36 cellular contexts compared by ENCODE assay signal in the genomic region with DNA sequence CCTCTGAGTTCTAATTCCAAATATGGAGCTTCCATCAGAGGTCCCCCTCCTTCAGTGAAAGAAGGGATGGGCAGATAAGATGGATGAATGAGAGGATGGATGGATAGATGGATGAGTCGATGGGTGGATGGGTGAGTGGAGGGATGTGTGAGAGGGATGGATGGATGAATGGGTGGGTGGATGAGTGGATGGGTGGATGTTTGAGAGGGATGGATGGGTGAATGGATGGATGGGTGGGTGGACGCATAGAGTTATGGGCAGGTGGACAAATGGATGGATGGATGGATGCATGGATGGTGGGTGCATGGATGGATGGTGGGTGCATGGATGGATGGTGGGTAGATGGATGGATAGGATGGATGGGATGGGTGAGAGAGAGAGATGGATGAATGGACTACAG.
"Had no signal": no experiment of that assay in that cellular context is flagged by ENCODE, and none has a peak within 500 bp of the region (broad histone marks: within the 10 kb centered on the region; RNA-seq: fewer than 3 reads in every experiment).

No MANE protein-coding gene starts in this region.

- H3K9me3 ChIP-seq: adrenal gland had no signal

- ATAC-seq: activated CD8-positive, alpha-beta T cell treated with anti-CD3 and anti-CD28 coated beads for 36 hours; activated naive CD4-positive, alpha-beta T cell treated with anti-CD3 and anti-CD28 coated beads, Interleukin-2, amount 50 U/mL, for 72 hours; activated T-cell treated with anti-CD3 and anti-CD28 coated beads, Interleukin-2, amount 50 U/mL, for 4 hours; activated T-cell treated with anti-CD3 and anti-CD28 coated beads, Interleukin-2, amount 50 U/mL, for 72 hours; activated T-helper 17 cell treated with anti-CD3 and anti-CD28 coated beads, Interleukin-2, amount 50 U/mL, for 72 hours had no signal

- H3K4me3 ChIP-seq: adrenal gland, cardiac muscle cell had no signal

- H3K27ac Mint-ChIP-seq: activated B cell treated with CpG ODN at 0.5 μM for 24 hours; activated CD4-positive, alpha-beta memory T cell treated with anti-CD3 and anti-CD28 coated beads for 36 hours; activated CD4-positive, alpha-beta T cell treated with anti-CD3 and anti-CD28 coated beads, Interleukin-2, amount 10 ng/mL, durations not matched to agents 24 days and 14 days; activated CD8-positive, alpha-beta T cell treated with anti-CD3 and anti-CD28 coated beads for 36 hours; activated naive CD4-positive, alpha-beta T cell treated with anti-CD3 and anti-CD28 coated beads for 36 hours; activated naive CD4-positive, alpha-beta T cell treated with anti-CD3 and anti-CD28 coated beads, Interleukin-2, amount 50 U/mL, for 72 hours; activated naive CD8-positive, alpha-beta T cell treated with anti-CD3 and anti-CD28 coated beads for 36 hours; activated T-cell treated with anti-CD3 and anti-CD28 coated beads, Interleukin-2, amount 50 U/mL, for 72 hours; activated T-helper 1 cell treated with anti-CD3 and anti-CD28 coated beads, Interleukin-12 subunit alpha, Interleukin-12 subunit beta, Interleukin-2, Interleukin-4 antibody, amounts not matched to agents 30 ng/mL and 10 ng/mL and 1 ng/mL, durations not matched to agents 14 hours and 24 hours and 36 hours; activated T-helper 17 cell treated with anti-CD3 and anti-CD28 coated beads, Interleukin-2, amount 50 U/mL, for 72 hours; T-helper 2 cell treated with Interferon-gamma antibody and Interleukin-4, amounts not matched to agents 5 μg/mL and 100 μg/mL, for 36 hours had no signal

- H3K4me1 ChIP-seq: adrenal gland had no signal

- H3K4me3 Mint-ChIP-seq: activated B cell treated with CpG ODN at 0.5 μM for 24 hours; activated CD4-positive, alpha-beta memory T cell treated with anti-CD3 and anti-CD28 coated beads for 36 hours; activated CD4-positive, alpha-beta T cell treated with anti-CD3 and anti-CD28 coated beads, Interleukin-2, amount 10 ng/mL, durations not matched to agents 24 days and 14 days; activated CD8-positive, alpha-beta T cell treated with anti-CD3 and anti-CD28 coated beads for 36 hours; activated naive CD4-positive, alpha-beta T cell treated with anti-CD3 and anti-CD28 coated beads for 36 hours; activated naive CD8-positive, alpha-beta T cell treated with anti-CD3 and anti-CD28 coated beads for 36 hours; activated T-cell treated with anti-CD3 and anti-CD28 coated beads, Interleukin-2, amount 50 U/mL, for 4 hours; activated T-cell treated with anti-CD3 and anti-CD28 coated beads, Interleukin-2, amount 50 U/mL, for 72 hours; activated T-helper 1 cell treated with anti-CD3 and anti-CD28 coated beads, Interleukin-12 subunit alpha, Interleukin-12 subunit beta, Interleukin-2, Interleukin-4 antibody, amounts not matched to agents 30 ng/mL and 10 ng/mL and 1 ng/mL, durations not matched to agents 14 hours and 24 hours and 36 hours; activated T-helper 17 cell treated with anti-CD3 and anti-CD28 coated beads, Interleukin-2, amount 50 U/mL, for 72 hours; brain; central memory CD8-positive, alpha-beta T cell; T-helper 2 cell treated with Interferon-gamma antibody and Interleukin-4, amounts not matched to agents 5 μg/mL and 100 μg/mL, for 36 hours had no signal

- H3K9me3 Mint-ChIP-seq: activated B cell treated with CpG ODN at 0.5 μM for 24 hours; activated CD4-positive, alpha-beta memory T cell treated with anti-CD3 and anti-CD28 coated beads for 36 hours; activated CD4-positive, alpha-beta T cell treated with anti-CD3 and anti-CD28 coated beads, Interleukin-2, amount 10 ng/mL, durations not matched to agents 24 days and 14 days; activated CD8-positive, alpha-beta T cell treated with anti-CD3 and anti-CD28 coated beads for 36 hours; activated naive CD4-positive, alpha-beta T cell treated with anti-CD3 and anti-CD28 coated beads for 36 hours; activated naive CD4-positive, alpha-beta T cell treated with anti-CD3 and anti-CD28 coated beads, Interleukin-2, amount 50 U/mL, for 72 hours; activated naive CD8-positive, alpha-beta T cell treated with anti-CD3 and anti-CD28 coated beads for 36 hours; activated T-cell treated with anti-CD3 and anti-CD28 coated beads, Interleukin-2, amount 50 U/mL, for 4 hours; activated T-cell treated with anti-CD3 and anti-CD28 coated beads, Interleukin-2, amount 50 U/mL, for 72 hours; activated T-helper 1 cell treated with anti-CD3 and anti-CD28 coated beads, Interleukin-12 subunit alpha, Interleukin-12 subunit beta, Interleukin-2, Interleukin-4 antibody, amounts not matched to agents 30 ng/mL and 10 ng/mL and 1 ng/mL, durations not matched to agents 14 hours and 24 hours and 36 hours; activated T-helper 17 cell treated with anti-CD3 and anti-CD28 coated beads, Interleukin-2, amount 50 U/mL, for 72 hours; brain; central memory CD8-positive, alpha-beta T cell; T-helper 2 cell treated with Interferon-gamma antibody and Interleukin-4, amounts not matched to agents 5 μg/mL and 100 μg/mL, for 36 hours had no signal

- H3K36me3 ChIP-seq: adrenal gland, cardiac muscle cell had no signal

- H3K36me3 Mint-ChIP-seq: activated CD4-positive, alpha-beta memory T cell treated with anti-CD3 and anti-CD28 coated beads for 36 hours; activated naive CD4-positive, alpha-beta T cell treated with anti-CD3 and anti-CD28 coated beads, Interleukin-2, amount 50 U/mL, for 72 hours; activated naive CD8-positive, alpha-beta T cell treated with anti-CD3 and anti-CD28 coated beads for 36 hours had no signal

- DNase-seq: activated B cell treated with CpG ODN at 0.5 μM for 24 hours; activated CD4-positive, alpha-beta memory T cell treated with anti-CD3 and anti-CD28 coated beads for 36 hours; activated CD4-positive, alpha-beta T cell treated with anti-CD3 and anti-CD28 coated beads for 4 hours; activated CD4-positive, alpha-beta T cell treated with anti-CD3 and anti-CD28 coated beads, Interleukin-2, amount 10 ng/mL, durations not matched to agents 24 days and 14 days; activated CD4-positive, alpha-beta T cell treated with anti-CD3 and anti-CD28 coated beads, Interleukin-2, amount 50 U/mL, for 1 hour; activated CD4-positive, alpha-beta T cell treated with anti-CD3 and anti-CD28 coated beads, Interleukin-2, amount 50 U/mL, for 4 hours; activated CD4-positive, CD25-positive, alpha-beta regulatory T cell treated with anti-CD3 and anti-CD28 coated beads, Interleukin-2, amount 50 U/mL, for 72 hours; activated CD8-positive, alpha-beta memory T cell treated with anti-CD3 and anti-CD28 coated beads, Interleukin-2, amount 50 U/mL, for 4 hours; activated CD8-positive, alpha-beta T cell treated with anti-CD3 and anti-CD28 coated beads for 36 hours; activated effector memory CD4-positive, alpha-beta T cell treated with anti-CD3 and anti-CD28 coated beads, Interleukin-2, amount 50 U/mL, for 16 hours; activated gamma-delta T cell treated with Interleukin-2 at 50 U/mL for 16 hours; activated naive CD4-positive, alpha-beta T cell; activated naive CD4-positive, alpha-beta T cell treated with anti-CD3 and anti-CD28 coated beads for 36 hours; activated naive CD4-positive, alpha-beta T cell treated with anti-CD3 and anti-CD28 coated beads, Interleukin-2, amount 50 U/mL, for 16 hours; activated naive CD8-positive, alpha-beta T cell treated with anti-CD3 and anti-CD28 coated beads for 36 hours; activated T-cell treated with anti-CD3 and anti-CD28 coated beads for 4 hours; activated T-cell treated with anti-CD3 and anti-CD28 coated beads, Interleukin-2, amount 50 U/mL, for 1 hour; activated T-cell treated with anti-CD3 and anti-CD28 coated beads, Interleukin-2, amount 50 U/mL, for 4 hours; activated T-cell treated with anti-CD3 and anti-CD28 coated beads, Interleukin-2, amount 50 U/mL, for 72 hours; adrenal gland; amniotic stem cell; aorta; caudate nucleus; cerebellar nuclear complex; T-helper 2 cell; T-helper 9 cell had no signal

- FAIRE-seq: bronchial epithelial cell, TTC549 had no signal

- H3K27me3 Mint-ChIP-seq: activated CD8-positive, alpha-beta T cell treated with anti-CD3 and anti-CD28 coated beads for 36 hours; activated naive CD8-positive, alpha-beta T cell treated with anti-CD3 and anti-CD28 coated beads for 36 hours; brain had no signal

- H3K27me3 ChIP-seq: adrenal gland, cardiac muscle cell had no signal

- H3K4me1 Mint-ChIP-seq: activated B cell treated with CpG ODN at 0.5 μM for 24 hours; activated T-helper 17 cell treated with anti-CD3 and anti-CD28 coated beads, Interleukin-2, amount 50 U/mL, for 72 hours; central memory CD8-positive, alpha-beta T cell had no signal

- H3K27ac ChIP-seq: adrenal gland, cardiac muscle cell, VCaP had no signal
